Comparison of ENCODE assay signal across 8 cellular contexts in the genomic region with DNA sequence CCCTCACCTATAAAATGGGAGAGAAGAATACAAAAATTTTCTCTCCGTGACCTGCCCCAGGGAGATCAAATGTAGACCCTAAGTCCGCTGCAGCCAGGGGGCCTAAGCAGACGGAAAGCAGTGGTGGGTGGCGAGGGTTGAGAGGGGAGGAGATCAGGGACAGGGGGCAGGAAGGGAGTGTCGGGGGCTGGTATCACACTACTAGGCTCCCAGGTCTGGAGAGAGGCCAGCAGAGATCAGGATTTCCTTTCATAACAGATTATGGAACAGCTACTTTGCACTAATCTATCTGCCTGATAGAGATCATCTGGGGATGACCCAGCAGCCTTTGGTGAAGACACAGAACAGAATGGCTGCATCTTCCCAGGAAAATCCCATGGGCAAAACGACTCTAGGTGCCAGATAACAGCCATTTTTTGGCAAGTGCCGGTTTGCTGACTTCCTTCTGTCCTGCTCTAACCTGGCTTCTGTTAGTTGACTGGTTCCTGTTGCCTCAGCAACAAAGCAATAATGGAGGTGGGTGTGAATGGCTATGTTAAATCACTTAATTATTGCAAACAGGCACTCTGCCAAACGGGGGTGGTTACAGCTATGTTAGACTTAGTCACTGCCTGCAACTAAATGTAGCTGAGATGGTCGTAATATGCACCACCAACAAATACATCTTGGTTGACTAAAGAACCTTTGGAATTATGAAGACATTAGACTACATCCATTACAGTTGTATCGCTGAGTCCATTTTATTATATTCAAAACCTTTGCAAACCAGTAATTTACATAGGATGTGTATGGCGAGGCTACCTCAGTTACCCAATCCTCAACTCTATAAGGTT. TPM values are rescaled to one million over a fixed set of nuclear protein-coding genes. Genes with fewer than 3 reads are reported as not detected.
DNase-seq lines count a peak whose midpoint lies in the region; ATAC-seq and TF ChIP-seq lines count a peak whose summit lies in the region.

No MANE protein-coding gene starts in this region.

- 62 to 66% methylated on average over 11 of the region's 11 CpGs for WGBS in thyroid gland, 2 donors

- intact Hi-C loops in lower lobe of right lung (cut with DNase I), result no loop called here
- intact Hi-C loops in thyroid gland (cut with DNase I), result no loop called here

- no peaks in the 10 kb centered on the region for H3K27me3 ChIP-seq in lower lobe of right lung (ENCODE audit: low read depth)
- no peaks in the 10 kb centered on the region for H3K27me3 ChIP-seq in thyroid gland

- TF ChIP-seq CTCF in coronary artery (IDR thresholded peaks at IDR 0.05) (no peak), lower lobe of right lung (IDR thresholded peaks at IDR 0.05) (no peak), thyroid gland (IDR thresholded peaks at IDR 0.05) (no peak)

- H3K4me1 ChIP-seq in lower lobe of right lung (peaks cover 73% of the 10 kb centered on the region), thyroid gland (peaks cover 30 to 59% of the 10 kb centered on the region in 2 donors)

- H3K27ac ChIP-seq in coronary artery (peak overlapping the region in 1 of 2 donors; percentile 62), lower lobe of right lung (peak overlapping the region; percentile 72), thyroid gland (peak overlapping the region in 2 of 3 donors; percentile 48 to 76)

- H3K9me3 ChIP-seq in lower lobe of right lung (no peaks in the 10 kb centered on the region), thyroid gland (no peaks in the 10 kb centered on the region)

- peak; percentile 41 to 64 for ATAC-seq in lower lobe of right lung

- H3K36me3 ChIP-seq in lower lobe of right lung (no peaks in the 10 kb centered on the region), thyroid gland (no peaks in the 10 kb centered on the region)

- no peak for TF ChIP-seq POLR2A in thyroid gland (IDR thresholded peaks at IDR 0.05)

- DNase-seq in COR-L47 (lab: John Stamatoyannopoulos, UW) (peak; percentile 99), MV-4-11 (lab: John Stamatoyannopoulos, UW) (peak; percentile 62), T follicular helper cell (ENCODE audit: low read depth) (peak; percentile 12), coronary artery (ENCODE audit: low spot score) (peak; percentile 68), lower lobe of right lung (peak; percentile 42), thyroid gland (peak in 1 of 2 donors; percentile 12), cerebellum (ENCODE audit: low spot score) (no peak), SK-N-DZ (ENCODE audit: low spot score) (no peak)

- no peak overlapping the region for H3K4me3 ChIP-seq in coronary artery
- no peak overlapping the region for H3K4me3 ChIP-seq in lower lobe of right lung
- H3K4me3 ChIP-seq in thyroid gland (replicated peaks in 1 of 3), result no peak overlapping the region

RNA-seq across cellular contexts. Expression of a gene that starts 30.0 kb away (rescaled TPM):
- total RNA-seq in lower lobe of right lung, result not detected
- not detected for total RNA-seq in thyroid gland
- not detected for total RNA-seq in cerebellum
- polyA plus RNA-seq in SK-N-DZ (2014; cell fraction: cytosol; rRNA removed), result 0.63 and 1.2 TPM in 2 replicates
- polyA plus RNA-seq in SK-N-DZ (2014; cell fraction: nucleus; rRNA removed), result 0.64 and 21.2 TPM in 2 replicates

RNA-seq across cellular contexts. Expression of a gene that starts 52.9 kb away (rescaled TPM):
- total RNA-seq in lower lobe of right lung (18.5 TPM), thyroid gland (100 to 1,000 TPM in 3 of 4 donors, 10 to 100 TPM in 1; 61.1 to 162 (median 132) TPM), cerebellum (47.8 TPM)
- 127 and 135 TPM in 2 replicates for polyA plus RNA-seq in SK-N-DZ (2014; cell fraction: cytosol; rRNA removed)
- polyA plus RNA-seq in SK-N-DZ (2014; cell fraction: nucleus; rRNA removed), result 72.0 and 83.5 TPM in 2 replicates

Comparison
In these comparisons a context has a peak if more than half of its experiments do, and no peak if none do; other contexts are left out.
1. DNase-seq: peak in COR-L47 (single experiment), MV-4-11 (single experiment), T follicular helper cell (single experiment), coronary artery (single experiment) and lower lobe of right lung (single experiment); none in cerebellum (single experiment) and SK-N-DZ (single experiment).